28 cellular contexts compared by ENCODE assay signal in genomic region chr7:12299367-12299766, GRCh38.
"Had no signal": no experiment of that assay in that cellular context is flagged by ENCODE, and none has a peak within 500 bp of the region (broad histone marks: within the 10 kb centered on the region; RNA-seq: fewer than 3 reads in every experiment).

No MANE protein-coding gene starts in this region.

- H3K9me3 Mint-ChIP-seq: effector memory CD8-positive, alpha-beta T cell; endodermal cell had no signal

- H3K4me3 Mint-ChIP-seq: dendritic cell treated with granulocyte-macrophage colony-stimulating factor and Interleukin-4, amounts not matched to agents 40 ng/mL and 50 ng/mL, for 4 days; effector memory CD8-positive, alpha-beta T cell; endodermal cell had no signal

- H3K4me3 ChIP-seq: colonic mucosa, coronary artery, dorsolateral prefrontal cortex, esophagus muscularis mucosa, esophagus squamous epithelium, gastrocnemius medialis, gastroesophageal sphincter, heart left ventricle, heart right ventricle had no signal

- H3K27ac ChIP-seq: colonic mucosa, coronary artery, dorsolateral prefrontal cortex, epithelial cell of prostate, esophagus muscularis mucosa, esophagus squamous epithelium, foreskin keratinocyte, gastrocnemius medialis, gastroesophageal sphincter, heart left ventricle, heart right ventricle had no signal

- H3K9me3 ChIP-seq: colonic mucosa, esophagus muscularis mucosa, esophagus squamous epithelium, gastrocnemius medialis had no signal

- DNase-seq: colonic mucosa; cortex of kidney; dermis blood vessel endothelial cell; dorsolateral prefrontal cortex; effector CD4-positive, alpha-beta T cell; effector CD8-positive, alpha-beta T cell; effector memory CD4-positive, alpha-beta T cell; effector memory CD8-positive, alpha-beta T cell; endodermal cell; erythroblast; esophagus squamous epithelium; foreskin fibroblast; foreskin keratinocyte; gastrocnemius medialis; glutamatergic neuron; head of caudate nucleus; heart left ventricle; heart right ventricle had no signal

- H3K27me3 ChIP-seq: colonic mucosa, esophagus muscularis mucosa, esophagus squamous epithelium, foreskin keratinocyte, gastrocnemius medialis, gastroesophageal sphincter, heart left ventricle, heart right ventricle had no signal

- H3K27ac Mint-ChIP-seq: dendritic cell treated with granulocyte-macrophage colony-stimulating factor and Interleukin-4, amounts not matched to agents 40 ng/mL and 50 ng/mL, for 4 days; effector memory CD8-positive, alpha-beta T cell; endodermal cell had no signal

- H3K36me3 ChIP-seq: colonic mucosa, esophagus muscularis mucosa, esophagus squamous epithelium, gastrocnemius medialis, gastroesophageal sphincter, heart left ventricle, heart right ventricle had no signal

- H3K4me1 ChIP-seq: colonic mucosa, esophagus muscularis mucosa, gastrocnemius medialis, gastroesophageal sphincter, heart left ventricle, heart right ventricle had no signal

- FAIRE-seq: colon, endometrium, endothelial cell of umbilical vein, frontal cortex had no signal

- H3K4me1 Mint-ChIP-seq: endodermal cell had no signal

- ATAC-seq: effector memory CD8-positive, alpha-beta T cell; esophagus mucosa; foreskin keratinocyte; gastrocnemius medialis; gastroesophageal sphincter; heart left ventricle; heart right ventricle had no signal
